In genomic region chr6:9405825-9406224, GRCh38 we compare ENCODE assay signal across 1 cellular context.
TF ChIP-seq lines count a peak whose summit lies in the region.

No MANE protein-coding gene starts in this region.

TF ChIP-seq in IMR-90, 13 proteins besides CTCF, POLR2A, EP300 and RAD21:
- TF ChIP-seq SMC3 (IDR thresholded peaks at IDR 0.05; ENCODE audit: low read depth, low read length) (no peak), FOS (IDR thresholded peaks at IDR 0.05; ENCODE audit: low read depth, low read length) (no peak), CEBPB (IDR thresholded peaks at IDR 0.05; ENCODE audit: low read depth, low read length) (no peak), CHD1 (IDR thresholded peaks at IDR 0.05; ENCODE audit: low read depth, low read length) (no peak), NFE2L2 (IDR thresholded peaks at IDR 0.05; ENCODE audit: low read depth, low read length) (no peak), MXI1 (IDR thresholded peaks at IDR 0.05; ENCODE audit: borderline replicate concordance, low read depth, low read length) (no peak), MAZ (IDR thresholded peaks at IDR 0.05; ENCODE audit: borderline replicate concordance, low read depth, low read length) (no peak), MAFK (IDR thresholded peaks at IDR 0.05; ENCODE audit: low read depth, low read length) (no peak), RCOR1 (IDR thresholded peaks at IDR 0.05; ENCODE audit: insufficient replicate concordance, low read length) (no peak), ELK1 (IDR thresholded peaks at IDR 0.05; ENCODE audit: borderline replicate concordance, low read depth, low read length) (no peak), BHLHE40 (IDR thresholded peaks at IDR 0.05; ENCODE audit: low read depth, low read length) (no peak), RFX5 (IDR thresholded peaks at IDR 0.05; ENCODE audit: low read depth, low read length) (no peak)
- TF ChIP-seq, protein P1, sequence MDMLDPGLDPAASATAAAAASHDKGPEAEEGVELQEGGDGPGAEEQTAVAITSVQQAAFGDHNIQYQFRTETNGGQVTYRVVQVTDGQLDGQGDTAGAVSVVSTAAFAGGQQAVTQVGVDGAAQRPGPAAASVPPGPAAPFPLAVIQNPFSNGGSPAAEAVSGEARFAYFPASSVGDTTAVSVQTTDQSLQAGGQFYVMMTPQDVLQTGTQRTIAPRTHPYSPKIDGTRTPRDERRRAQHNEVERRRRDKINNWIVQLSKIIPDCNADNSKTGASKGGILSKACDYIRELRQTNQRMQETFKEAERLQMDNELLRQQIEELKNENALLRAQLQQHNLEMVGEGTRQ (IDR thresholded peaks at IDR 0.05; ENCODE audit: low read depth, low read length), result no peak
